Comparison of ENCODE assay signal across 24 cellular contexts in genomic region chr2:212517693-212518092, GRCh38. TPM values are rescaled to one million over a fixed set of nuclear protein-coding genes. Genes with fewer than 3 reads are reported as not detected.
"Had no signal": no experiment of that assay in that cellular context is flagged by ENCODE, and none has a peak within 500 bp of the region (broad histone marks: within the 10 kb centered on the region; RNA-seq: fewer than 3 reads in every experiment).

No MANE protein-coding gene starts in this region.

- H3K4me3 ChIP-seq: coronary artery, esophagus squamous epithelium, gastroesophageal sphincter, right lobe of liver, tibial artery had no signal

- H3K4me1 ChIP-seq: esophagus squamous epithelium, gastroesophageal sphincter, parathyroid adenoma, right lobe of liver had no signal

- H3K27ac ChIP-seq: coronary artery, esophagus squamous epithelium, gastroesophageal sphincter, parathyroid adenoma, right lobe of liver, tibial artery had no signal

- ATAC-seq: gastroesophageal sphincter; left colon; right lobe of liver; stimulated activated effector memory CD8-positive, alpha-beta T cell treated with anti-CD3 and anti-CD28 coated beads, Interleukin-12 subunit alpha, Interleukin-12 subunit beta, amount 100 ng/mL, for 72 hours; stimulated activated naive CD8-positive, alpha-beta T cell treated with anti-CD3 and anti-CD28 coated beads, Interleukin-15, amount 100 ng/mL, for 72 hours; T-helper 17 cell had no signal

- H3K27me3 ChIP-seq: esophagus squamous epithelium, gastroesophageal sphincter, right lobe of liver, tibial artery had no signal

- H3K4me1 Mint-ChIP-seq: activated CD4-positive, alpha-beta memory T cell treated with anti-CD3 and anti-CD28 coated beads, Interleukin-2, amount 10 ng/mL, durations not matched to agents 7 days and 5 days; activated CD4-positive, alpha-beta T cell treated with anti-CD3 and anti-CD28 coated beads, Interleukin-2, amount 10 ng/mL, durations not matched to agents 24 days and 14 days; activated naive CD4-positive, alpha-beta T cell treated with anti-CD3 and anti-CD28 coated beads, Interleukin-2, amount 50 U/mL, for 24 hours; central memory CD8-positive, alpha-beta T cell; memory B cell; nephron progenitor cell; stimulated activated effector memory CD8-positive, alpha-beta T cell treated with anti-CD3 and anti-CD28 coated beads, Interleukin-12 subunit alpha, Interleukin-12 subunit beta, amount 100 ng/mL, for 72 hours; stimulated activated naive CD8-positive, alpha-beta T cell treated with anti-CD3 and anti-CD28 coated beads, Interleukin-15, amount 100 ng/mL, for 72 hours; T-helper 17 cell had no signal

- H3K27me3 Mint-ChIP-seq: activated CD4-positive, alpha-beta memory T cell treated with anti-CD3 and anti-CD28 coated beads, Interleukin-2, amount 10 ng/mL, durations not matched to agents 7 days and 5 days; activated CD4-positive, alpha-beta T cell treated with anti-CD3 and anti-CD28 coated beads, Interleukin-2, amount 10 ng/mL, durations not matched to agents 24 days and 14 days; activated naive CD4-positive, alpha-beta T cell treated with anti-CD3 and anti-CD28 coated beads, Interleukin-2, amount 50 U/mL, for 24 hours; central memory CD8-positive, alpha-beta T cell; memory B cell; stimulated activated naive CD8-positive, alpha-beta T cell treated with anti-CD3 and anti-CD28 coated beads, Interleukin-15, amount 100 ng/mL, for 72 hours; T-helper 17 cell had no signal

- H3K9me3 ChIP-seq: esophagus squamous epithelium, gastroesophageal sphincter, right lobe of liver, tibial artery had no signal

- H3K9me3 Mint-ChIP-seq: activated CD4-positive, alpha-beta memory T cell treated with anti-CD3 and anti-CD28 coated beads, Interleukin-2, amount 10 ng/mL, durations not matched to agents 7 days and 5 days; activated CD4-positive, alpha-beta T cell treated with anti-CD3 and anti-CD28 coated beads, Interleukin-2, amount 10 ng/mL, durations not matched to agents 24 days and 14 days; memory B cell; nephron progenitor cell; stimulated activated effector memory CD8-positive, alpha-beta T cell treated with anti-CD3 and anti-CD28 coated beads, Interleukin-12 subunit alpha, Interleukin-12 subunit beta, amount 100 ng/mL, for 72 hours; stimulated activated naive CD8-positive, alpha-beta T cell treated with anti-CD3 and anti-CD28 coated beads, Interleukin-15, amount 100 ng/mL, for 72 hours had no signal

- DNase-seq: activated CD4-positive, alpha-beta memory T cell treated with anti-CD3 and anti-CD28 coated beads, Interleukin-2, amount 10 ng/mL, durations not matched to agents 7 days and 5 days; activated CD4-positive, alpha-beta T cell treated with anti-CD3 and anti-CD28 coated beads, Interleukin-2, amount 10 ng/mL, durations not matched to agents 24 days and 14 days; activated gamma-delta T cell; aorta; esophagus squamous epithelium; head of caudate nucleus; hypothalamus; islet precursor cell; left colon; nephron progenitor cell; right lobe of liver; small intestine; stimulated activated CD4-positive, alpha-beta T cell treated with anti-CD3 and anti-CD28 coated beads, Interleukin-2, amount 100 ng/mL, for 24 hours; stimulated activated naive CD8-positive, alpha-beta T cell treated with anti-CD3 and anti-CD28 coated beads, Interleukin-15, amount 100 ng/mL, for 72 hours; T-helper 17 cell; tibial artery had no signal

- H3K36me3 Mint-ChIP-seq: activated naive CD4-positive, alpha-beta T cell treated with anti-CD3 and anti-CD28 coated beads, Interleukin-2, amount 50 U/mL, for 24 hours; memory B cell; stimulated activated effector memory CD8-positive, alpha-beta T cell treated with anti-CD3 and anti-CD28 coated beads, Interleukin-12 subunit alpha, Interleukin-12 subunit beta, amount 100 ng/mL, for 72 hours had no signal

- H3K36me3 ChIP-seq: esophagus squamous epithelium, gastroesophageal sphincter, right lobe of liver, tibial artery had no signal

- H3K4me3 Mint-ChIP-seq: activated CD4-positive, alpha-beta memory T cell treated with anti-CD3 and anti-CD28 coated beads, Interleukin-2, amount 10 ng/mL, durations not matched to agents 7 days and 5 days; activated CD4-positive, alpha-beta T cell treated with anti-CD3 and anti-CD28 coated beads, Interleukin-2, amount 10 ng/mL, durations not matched to agents 24 days and 14 days; activated naive CD4-positive, alpha-beta T cell treated with anti-CD3 and anti-CD28 coated beads, Interleukin-2, amount 50 U/mL, for 24 hours; central memory CD8-positive, alpha-beta T cell; memory B cell; nephron progenitor cell; stimulated activated effector memory CD8-positive, alpha-beta T cell treated with anti-CD3 and anti-CD28 coated beads, Interleukin-12 subunit alpha, Interleukin-12 subunit beta, amount 100 ng/mL, for 72 hours; stimulated activated naive CD8-positive, alpha-beta T cell treated with anti-CD3 and anti-CD28 coated beads, Interleukin-15, amount 100 ng/mL, for 72 hours; T-helper 17 cell had no signal

- H3K27ac Mint-ChIP-seq: activated CD4-positive, alpha-beta memory T cell treated with anti-CD3 and anti-CD28 coated beads, Interleukin-2, amount 10 ng/mL, durations not matched to agents 7 days and 5 days; activated CD4-positive, alpha-beta T cell treated with anti-CD3 and anti-CD28 coated beads, Interleukin-2, amount 10 ng/mL, durations not matched to agents 24 days and 14 days; activated naive CD4-positive, alpha-beta T cell treated with anti-CD3 and anti-CD28 coated beads, Interleukin-2, amount 50 U/mL, for 24 hours; memory B cell; nephron progenitor cell; stimulated activated effector memory CD8-positive, alpha-beta T cell treated with anti-CD3 and anti-CD28 coated beads, Interleukin-12 subunit alpha, Interleukin-12 subunit beta, amount 100 ng/mL, for 72 hours; stimulated activated naive CD8-positive, alpha-beta T cell treated with anti-CD3 and anti-CD28 coated beads, Interleukin-15, amount 100 ng/mL, for 72 hours; T-helper 17 cell had no signal

RNA-seq across cellular contexts. Expression of gene ERBB4, which starts 20.9 kb away (rescaled TPM):
- total RNA-seq: activated CD4-positive, alpha-beta memory T cell treated with anti-CD3 and anti-CD28 coated beads, Interleukin-2, amount 10 ng/mL, durations not matched to agents 7 days and 5 days; activated CD4-positive, alpha-beta T cell treated with anti-CD3 and anti-CD28 coated beads, Interleukin-2, amount 10 ng/mL, durations not matched to agents 24 days and 14 days; mononuclear cell; T-helper 17 cell had no signal
